In the genomic region with DNA sequence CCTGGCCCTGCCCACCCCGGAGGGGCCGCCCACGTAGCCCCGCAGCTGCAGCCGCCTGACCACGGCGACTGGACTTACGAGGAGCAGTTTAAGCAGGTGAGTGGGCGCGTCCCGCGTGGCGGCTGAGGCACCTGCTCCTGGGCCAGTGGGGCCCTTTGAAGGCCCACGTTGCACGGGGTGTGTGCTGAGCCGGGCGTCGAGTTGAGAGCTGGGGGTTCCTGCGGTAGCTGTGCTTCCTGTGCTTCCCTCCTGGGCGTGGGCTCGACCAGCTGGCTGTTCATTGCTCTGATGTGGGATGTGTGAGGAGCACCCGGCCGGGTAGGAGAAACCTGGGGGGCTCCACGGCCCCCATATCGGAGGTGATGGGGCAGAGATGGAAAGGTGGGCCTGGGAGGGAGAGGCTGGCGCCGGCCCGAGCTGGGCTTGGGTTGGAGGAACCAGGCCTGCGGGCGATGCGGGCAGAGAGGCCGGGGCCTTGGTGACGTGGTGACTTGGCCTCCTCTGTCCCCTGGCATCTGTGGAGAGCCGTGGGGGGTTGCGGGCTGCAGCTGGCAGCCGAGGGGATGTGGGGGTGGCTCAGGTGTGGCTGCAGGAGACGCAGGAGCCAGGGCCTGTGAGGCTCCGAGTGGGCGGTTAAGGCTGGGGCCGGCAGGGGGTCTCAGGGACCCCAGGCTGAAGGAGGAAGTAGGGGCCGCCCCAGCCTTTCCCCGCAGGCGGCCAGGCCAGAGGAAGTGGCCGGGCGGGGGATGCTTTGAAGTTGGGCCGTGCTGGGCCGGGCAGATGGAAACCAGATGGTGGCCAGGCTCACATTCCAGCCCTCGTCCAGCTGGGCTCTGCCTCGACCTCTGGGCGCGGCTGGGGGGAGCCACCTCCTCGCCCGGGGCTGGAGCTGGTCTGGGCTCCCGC, we compare ENCODE assay signal across 9 cellular contexts. TPM values are rescaled to one million over a fixed set of nuclear protein-coding genes. Genes with fewer than 3 reads are reported as not detected.
DNase-seq lines count a peak whose midpoint lies in the region; ATAC-seq and TF ChIP-seq lines count a peak whose summit lies in the region.
"Had no signal": no experiment of that assay in that cellular context is flagged by ENCODE, and none has a peak within 500 bp of the region (broad histone marks: within the 10 kb centered on the region; RNA-seq: fewer than 3 reads in every experiment).

No MANE protein-coding gene starts in this region.

- WGBS in transverse colon (ENCODE audit: low coverage in 1 of 2), 2 donors: 33% methylated on average over 51 of the region's 54 CpGs; no CpG with 5 or more reads in 1 of the 2 donors

- H3K4me3 ChIP-seq in breast epithelium (peak overlapping the region in 2 of 3 donors; percentile 21 to 61), transverse colon (peak overlapping the region in 2 of 4 donors; percentile 4 to 6)

- H3K27me3 ChIP-seq in breast epithelium (no peaks in the 10 kb centered on the region), transverse colon (no peaks in the 10 kb centered on the region)

- ATAC-seq in left colon (peak; percentile 21), GM18498 (IDR thresholded peaks at IDR 0.05; ENCODE audit: unreplicated experiment) (no peak)

- no peak for TF ChIP-seq POLR2A in breast epithelium (IDR thresholded peaks at IDR 0.05)
- no peak for TF ChIP-seq POLR2A in transverse colon (IDR thresholded peaks at IDR 0.05)

- H3K36me3 ChIP-seq in breast epithelium (no peaks in the 10 kb centered on the region), transverse colon (no peaks in the 10 kb centered on the region)

- in situ Hi-C loops in transverse colon (cut with MboI; ENCODE audit: low pct_ligation_motif_present in 1 of 4, low pct_unique_long_range_greater_than_20kb in 1 of 4, low sequenced_read_pairs in 3 of 4): no loop called here

- H3K9me3 ChIP-seq in breast epithelium: no peaks in the 10 kb centered on the region
- no peaks in the 10 kb centered on the region for H3K9me3 ChIP-seq in transverse colon

- H3K4me1 ChIP-seq in breast epithelium: peaks cover 4 to 11% of the 10 kb centered on the region in 2 donors
- H3K4me1 ChIP-seq in transverse colon: peaks cover 22 to 41% (median 33%) of the 10 kb centered on the region in 4 donors

- DNase-seq in ELF-1 (ENCODE audit: low read depth, low spot score) (peak; percentile 98), breast epithelium (ENCODE audit: low spot score in 2 of 2) (peak in 1 of 2 donors; percentile 71), left colon (peak; percentile 72 to 76), transverse colon (peak; percentile 75), inferior parietal cortex (ENCODE audit: extremely low spot score) (no peak), NOMO-1 treated with DMSO at 0.1 percent for 48 hours (lab: John Stamatoyannopoulos, UW; ENCODE audit: unreplicated experiment) (no peak)

- intact Hi-C loops in breast epithelium (cut with DNase I; ENCODE audit: low total_unique reads): no loop called here
- intact Hi-C loops in left colon (cut with DNase I, micrococcal nuclease): no loop called here
- intact Hi-C loops in transverse colon (cut with DNase I; ENCODE audit: low total_unique reads): no loop called here

- no peak for TF ChIP-seq CTCF in breast epithelium (IDR thresholded peaks at IDR 0.05)
- TF ChIP-seq CTCF in transverse colon (IDR thresholded peaks at IDR 0.05): no peak

- H3K27ac ChIP-seq in breast epithelium (peak overlapping the region; percentile 45 to 69), transverse colon (peak overlapping the region; percentile 68 to 88 (median 79))

- no peak for TF ChIP-seq EP300 in transverse colon (IDR thresholded peaks at IDR 0.05; ENCODE audit: low read depth)

TF ChIP-seq in PFSK-1, 5 proteins besides CTCF, POLR2A, EP300 and RAD21:
- peak; percentile 11; the same call in 1 of the 2 replicates for TF ChIP-seq SIN3A (IDR thresholded peaks at IDR 0.05; ENCODE audit: borderline replicate concordance, insufficient read depth, low read length)
- TF ChIP-seq TAF1 (IDR thresholded peaks at IDR 0.05; ENCODE audit: borderline replicate concordance, insufficient read depth, low read length): no peak
- TF ChIP-seq POLR2AphosphoS5 (IDR thresholded peaks at IDR 0.05; ENCODE audit: low read depth, low read length): no peak
- peak; percentile 86 for TF ChIP-seq FOXP2 (optimal IDR thresholded peaks at IDR 0.05; ENCODE audit: borderline replicate concordance, extremely low read depth, extremely low read length, insufficient read depth)
- TF ChIP-seq, protein P1, sequence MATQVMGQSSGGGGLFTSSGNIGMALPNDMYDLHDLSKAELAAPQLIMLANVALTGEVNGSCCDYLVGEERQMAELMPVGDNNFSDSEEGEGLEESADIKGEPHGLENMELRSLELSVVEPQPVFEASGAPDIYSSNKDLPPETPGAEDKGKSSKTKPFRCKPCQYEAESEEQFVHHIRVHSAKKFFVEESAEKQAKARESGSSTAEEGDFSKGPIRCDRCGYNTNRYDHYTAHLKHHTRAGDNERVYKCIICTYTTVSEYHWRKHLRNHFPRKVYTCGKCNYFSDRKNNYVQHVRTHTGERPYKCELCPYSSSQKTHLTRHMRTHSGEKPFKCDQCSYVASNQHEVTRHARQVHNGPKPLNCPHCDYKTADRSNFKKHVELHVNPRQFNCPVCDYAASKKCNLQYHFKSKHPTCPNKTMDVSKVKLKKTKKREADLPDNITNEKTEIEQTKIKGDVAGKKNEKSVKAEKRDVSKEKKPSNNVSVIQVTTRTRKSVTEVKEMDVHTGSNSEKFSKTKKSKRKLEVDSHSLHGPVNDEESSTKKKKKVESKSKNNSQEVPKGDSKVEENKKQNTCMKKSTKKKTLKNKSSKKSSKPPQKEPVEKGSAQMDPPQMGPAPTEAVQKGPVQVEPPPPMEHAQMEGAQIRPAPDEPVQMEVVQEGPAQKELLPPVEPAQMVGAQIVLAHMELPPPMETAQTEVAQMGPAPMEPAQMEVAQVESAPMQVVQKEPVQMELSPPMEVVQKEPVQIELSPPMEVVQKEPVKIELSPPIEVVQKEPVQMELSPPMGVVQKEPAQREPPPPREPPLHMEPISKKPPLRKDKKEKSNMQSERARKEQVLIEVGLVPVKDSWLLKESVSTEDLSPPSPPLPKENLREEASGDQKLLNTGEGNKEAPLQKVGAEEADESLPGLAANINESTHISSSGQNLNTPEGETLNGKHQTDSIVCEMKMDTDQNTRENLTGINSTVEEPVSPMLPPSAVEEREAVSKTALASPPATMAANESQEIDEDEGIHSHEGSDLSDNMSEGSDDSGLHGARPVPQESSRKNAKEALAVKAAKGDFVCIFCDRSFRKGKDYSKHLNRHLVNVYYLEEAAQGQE (IDR thresholded peaks at IDR 0.05; ENCODE audit: insufficient read depth in 1 of 2, low read depth in 2 of 2, low read length in 2 of 2): no peak

RNA-seq across cellular contexts. Expression of a gene that starts 7.1 kb away (rescaled TPM):
- 33.9 TPM for polyA plus RNA-seq in PFSK-1 (2012; ENCODE audit: insufficient read length, low read depth)
- total RNA-seq in breast epithelium (10 to 100 TPM in 1 of 3 donors, 1 to 10 TPM in 2; 3.5 to 11.1 (median 4.8) TPM), left colon (10 to 100 TPM; 10.7 to 11.6 TPM), transverse colon (1 to 10 TPM; 2.2 to 8.7 (median 4.3) TPM)

RNA-seq across cellular contexts. Expression of a gene that starts 15.8 kb away (rescaled TPM):
- polyA plus RNA-seq in PFSK-1 (2012; ENCODE audit: insufficient read length, low read depth): 0.61 TPM
- under 1 TPM in 2 of 3 donors, not detected in 1; 0.15 to 0.33 TPM for total RNA-seq in breast epithelium
- total RNA-seq in left colon: not detected
- not detected for total RNA-seq in transverse colon
- polyA plus RNA-seq: keratinocyte had no signal

RNA-seq across cellular contexts. Expression of a gene that starts 19.9 kb away (rescaled TPM):
- polyA plus RNA-seq in PFSK-1 (2012; ENCODE audit: insufficient read length, low read depth): 79.7 TPM
- total RNA-seq in breast epithelium: 10 to 100 TPM; 31.8 to 41.6 (median 41.0) TPM
- total RNA-seq in left colon: 10 to 100 TPM; 54.6 to 66.4 TPM
- total RNA-seq in transverse colon: 10 to 100 TPM; 43.8 to 49.4 (median 46.7) TPM

RNA-seq across cellular contexts. Expression of a gene that starts 39.6 kb away (rescaled TPM):
- not detected for polyA plus RNA-seq in PFSK-1 (2012; ENCODE audit: insufficient read length, low read depth)
- not detected for total RNA-seq in breast epithelium
- not detected for total RNA-seq in left colon
- total RNA-seq in transverse colon: not detected
- polyA plus RNA-seq: keratinocyte had no signal

RNA-seq across cellular contexts. Expression of a gene that starts 39.9 kb away (rescaled TPM):
- 82.3 TPM for polyA plus RNA-seq in PFSK-1 (2012; ENCODE audit: insufficient read length, low read depth)
- total RNA-seq in breast epithelium (10 to 100 TPM; 14.9 to 33.1 (median 32.8) TPM), left colon (10 to 100 TPM; 63.1 to 70.6 TPM), transverse colon (100 to 1,000 TPM in 1 of 4 donors, 10 to 100 TPM in 3; 58.1 to 158 (median 78.4) TPM)

Comparison
In these comparisons a context has a peak if more than half of its experiments do, and no peak if none do; other contexts are left out.
1. DNase-seq: peak in ELF-1 (single experiment), left colon (2 of 2) and transverse colon (single experiment); none in inferior parietal cortex (single experiment) and NOMO-1 treated with DMSO at 0.1 percent for 48 hours (single experiment).